10 cellular contexts compared by ENCODE assay signal in the genomic region with DNA sequence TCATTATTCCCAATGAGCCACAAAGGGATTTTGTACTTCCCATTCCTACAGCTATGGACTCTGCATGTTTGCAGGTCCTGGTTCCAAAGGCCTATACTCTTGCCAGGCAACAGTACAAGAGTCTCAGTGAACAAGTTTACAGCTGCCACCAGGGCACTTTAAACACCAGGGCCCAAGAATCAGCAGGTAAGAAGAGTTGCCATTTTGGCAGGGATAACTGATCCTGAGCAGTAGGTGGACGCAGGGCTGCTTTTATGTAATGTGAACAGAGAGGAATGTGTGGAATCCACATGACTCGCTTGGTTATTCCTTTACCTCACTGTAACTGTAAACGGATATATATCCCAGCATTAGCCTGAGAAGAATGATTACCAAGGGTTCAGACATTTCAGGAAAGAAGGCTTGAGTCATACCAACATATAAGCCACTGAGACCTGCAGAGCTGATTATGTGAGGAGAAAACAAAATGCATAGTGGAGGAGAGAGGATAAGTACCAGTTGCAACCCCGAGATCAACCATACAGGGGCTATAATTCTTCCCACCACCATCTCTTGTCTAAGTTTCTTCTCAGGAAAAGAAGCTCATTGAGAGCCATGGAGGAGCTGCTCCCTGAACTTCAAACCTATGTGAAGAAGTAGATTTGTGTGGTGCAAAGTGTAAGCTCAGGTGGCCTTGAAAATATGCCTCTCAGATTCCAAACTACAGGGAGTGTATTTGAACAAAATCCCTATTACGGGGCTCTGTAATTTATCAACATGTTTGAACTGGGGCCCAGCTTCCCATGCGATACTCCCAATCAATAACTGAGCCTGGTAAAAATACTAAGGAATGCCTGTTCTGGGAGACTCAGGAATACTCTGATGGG. TPM values are rescaled to one million over a fixed set of nuclear protein-coding genes. Genes with fewer than 3 reads are reported as not detected.
A peak's percentile ranks its signal among the peaks of the same experiment; 100 is the strongest.
DNase-seq lines count a peak whose midpoint lies in the region; ATAC-seq and TF ChIP-seq lines count a peak whose summit lies in the region.
"Had no signal": no experiment of that assay in that cellular context is flagged by ENCODE, and none has a peak within 500 bp of the region (broad histone marks: within the 10 kb centered on the region; RNA-seq: fewer than 3 reads in every experiment).

No MANE protein-coding gene starts in this region.

- no peak overlapping the region for H3K4me2 ChIP-seq in GM23338

- H3F3A ChIP-seq in GM23338 (replicated peaks; ENCODE audit: low read depth), result no peaks in the 10 kb centered on the region

- H3K27ac ChIP-seq in GM23338 (ENCODE audit: low read depth) (peak overlapping the region; percentile 40; the same call in 1 of the 2 replicates), SJCRH30 (no peak overlapping the region; the same call in 1 of the 2 replicates)

- ATAC-seq in GM23338, result peak; percentile 22; the same call in 1 of the 3 replicates
- ATAC-seq: activated naive CD8-positive, alpha-beta T cell treated with anti-CD3 and anti-CD28 coated beads, Interleukin-2, amount 50 U/mL, for 24 hours had no signal

- peak; percentile 21 for DNase-seq in GM23338 (ENCODE audit: low spot score)
- DNase-seq in SJCRH30, result peak; percentile 7 to 29
- DNase-seq in fibroblast of pulmonary artery (ENCODE audit: low read depth), result peak; percentile 85
- DNase-seq in pulmonary artery endothelial cell (ENCODE audit: low read depth, low spot score), result peak; percentile 53
- DNase-seq in GM20000 (ENCODE audit: low spot score), result no peak
- no peak for DNase-seq in anterior cingulate cortex (lab: John Stamatoyannopoulos, UW)
- no peak for DNase-seq in activated CD4-positive, alpha-beta T cell treated with anti-CD3 and anti-CD28 coated beads for 1 hour
- no peak for DNase-seq in NCI-H446 (lab: John Stamatoyannopoulos, UW)
- DNase-seq: activated CD4-positive, alpha-beta T cell treated with anti-CD3 and anti-CD28 coated beads, Interleukin-2, amount 50 U/mL, for 48 hours; activated naive CD8-positive, alpha-beta T cell treated with anti-CD3 and anti-CD28 coated beads, Interleukin-2, amount 50 U/mL, for 24 hours had no signal

- no peaks in the 10 kb centered on the region for H3K9me3 ChIP-seq in SJCRH30 (replicated peaks)

- H3K9me2 ChIP-seq in GM23338 (ENCODE audit: insufficient read depth), result no peaks in the 10 kb centered on the region

- H3K79me2 ChIP-seq in GM23338 (replicated peaks; ENCODE audit: insufficient read depth), result peaks cover 100% of the 10 kb centered on the region

- no peaks in the 10 kb centered on the region for H3K9me3 Mint-ChIP-seq in GM23338

- H3K36me3 Mint-ChIP-seq in GM23338 (ENCODE audit: low read depth), result no peaks in the 10 kb centered on the region; the same call in 2 of the 3 replicates

- TF ChIP-seq CTCF in GM23338 (conservative IDR thresholded peaks at IDR 0.05; ENCODE audit: low read depth in 2 of 2) (no peak), fibroblast of pulmonary artery (IDR thresholded peaks at IDR 0.05; ENCODE audit: low read length, missing control alignments) (no peak), GM20000 (IDR thresholded peaks at IDR 0.05; ENCODE audit: extremely low read depth, missing control alignments) (no peak)

- H3K27me3 Mint-ChIP-seq in GM23338 (ENCODE audit: insufficient read depth, low read depth, poor library complexity), result no peaks in the 10 kb centered on the region
- H3K27me3 Mint-ChIP-seq: activated naive CD8-positive, alpha-beta T cell treated with anti-CD3 and anti-CD28 coated beads, Interleukin-2, amount 50 U/mL, for 24 hours had no signal

- H3K27ac Mint-ChIP-seq in GM23338, result no peak overlapping the region; the same call in 1 of the 2 replicates
- H3K27ac Mint-ChIP-seq: activated naive CD8-positive, alpha-beta T cell treated with anti-CD3 and anti-CD28 coated beads, Interleukin-2, amount 50 U/mL, for 24 hours had no signal

- H3K36me3 ChIP-seq in GM23338 (ENCODE audit: insufficient read depth) (no peaks in the 10 kb centered on the region), SJCRH30 (no peaks in the 10 kb centered on the region)

- H3K4me3 ChIP-seq in GM23338 (no peak overlapping the region), SJCRH30 (no peak overlapping the region), fibroblast of pulmonary artery (replicated peaks; ENCODE audit: low read depth, low read length) (no peak overlapping the region)

- H3K4me1 ChIP-seq in GM23338 (ENCODE audit: insufficient read depth) (peaks cover 27% of the 10 kb centered on the region), SJCRH30 (peaks cover 22% of the 10 kb centered on the region)

- H3K27me3 ChIP-seq in GM23338 (ENCODE audit: insufficient read depth) (no peaks in the 10 kb centered on the region), SJCRH30 (no peaks in the 10 kb centered on the region)

- no peak overlapping the region for H2AFZ ChIP-seq in GM23338

- peaks cover 38% of the 10 kb centered on the region for H3K4me1 Mint-ChIP-seq in GM23338

- peaks cover 19% of the 10 kb centered on the region; the same call in 1 of the 2 replicates for H4K20me1 ChIP-seq in GM23338 (replicated peaks; ENCODE audit: insufficient read depth)

- no peak overlapping the region for H3K4me3 Mint-ChIP-seq in GM23338
- H3K4me3 Mint-ChIP-seq: activated naive CD8-positive, alpha-beta T cell treated with anti-CD3 and anti-CD28 coated beads, Interleukin-2, amount 50 U/mL, for 24 hours had no signal

TF ChIP-seq in GM23338, 12 proteins besides CTCF, POLR2A, EP300 and RAD21:
- no peak for TF ChIP-seq EZH2 (IDR thresholded peaks at IDR 0.05; ENCODE audit: low read depth, unreplicated experiment)
- TF ChIP-seq ZNF331 (CRISPR knock-in tag; IDR thresholded peaks at IDR 0.05; ENCODE audit: low read depth), result no peak
- no peak for TF ChIP-seq NANOG (IDR thresholded peaks at IDR 0.05; ENCODE audit: borderline replicate concordance)
- no peak for TF ChIP-seq POLR2AphosphoS5 (IDR thresholded peaks at IDR 0.05; ENCODE audit: low read depth)

RNA-seq across cellular contexts. Expression of a gene that starts 24.6 kb away (rescaled TPM):
- 19.7 and 20.3 TPM in 2 replicates for total RNA-seq in GM23338 (2014; rRNA removed; shearing (Covaris generic))
- 7.9 and 9.5 TPM in 2 replicates for polyA plus RNA-seq in GM23338 (2016; fragmentation: Nextera tagmentation; extraction: Ambion mirVana)
- total RNA-seq in SJCRH30 (2014; rRNA removed; shearing (Covaris generic)), result 22.8 and 27.6 TPM in 2 replicates
- 21.4 and 23.8 TPM in 2 replicates for total RNA-seq in pulmonary artery endothelial cell

Comparison
In these comparisons a context has a peak if more than half of its experiments do, and no peak if none do; other contexts are left out.
1. DNase-seq: peak in GM23338 (single experiment), SJCRH30 (2 of 2), fibroblast of pulmonary artery (single experiment) and pulmonary artery endothelial cell (single experiment); none in GM20000 (single experiment), anterior cingulate cortex (0 of 58), activated CD4-positive, alpha-beta T cell treated with anti-CD3 and anti-CD28 coated beads for 1 hour (single experiment) and NCI-H446 (0 of 2).